1 cellular context compared by ENCODE assay signal in the genomic region with DNA sequence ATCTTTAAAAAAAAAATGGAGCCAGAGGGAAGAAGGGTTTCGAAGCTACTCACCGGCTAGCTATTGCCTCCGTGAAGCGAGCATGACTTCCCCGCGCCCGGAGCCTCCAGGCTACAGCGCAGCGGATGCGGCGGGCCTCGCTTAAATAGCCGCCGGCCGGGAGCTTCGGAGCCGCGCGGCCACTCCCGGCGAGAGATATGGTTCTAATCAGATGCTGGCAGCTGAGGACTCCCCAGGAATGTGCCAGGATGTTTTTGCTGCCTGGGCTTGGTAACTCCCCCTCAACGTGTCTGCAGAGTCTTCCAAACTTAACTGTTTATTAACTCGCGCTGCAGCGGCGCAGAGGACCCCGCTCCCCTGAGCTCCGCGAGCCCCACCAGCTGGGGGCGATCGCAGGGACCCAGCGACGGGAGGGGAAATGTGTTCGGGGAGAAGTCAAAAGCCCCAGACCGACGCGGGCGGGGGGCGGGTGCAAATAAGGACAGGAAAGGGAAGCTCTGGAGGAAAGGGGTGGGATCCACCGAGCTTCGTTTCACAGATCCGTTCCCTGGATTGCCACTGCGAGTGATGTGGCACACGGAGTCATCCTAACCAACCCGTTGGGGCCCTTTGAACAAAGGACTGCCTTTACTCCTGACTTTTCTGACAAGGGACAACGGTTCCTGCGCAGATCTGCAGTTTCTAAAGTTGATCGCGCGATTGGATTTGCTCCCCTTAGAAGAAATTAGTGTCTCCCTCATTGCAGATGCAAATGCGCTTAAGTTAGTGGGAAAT.
TF ChIP-seq lines count a peak whose summit lies in the region.

A gene (minus strand): TSS at position 230 of the 774 bp plus-strand sequence. CDS start 30,660 bp downstream, outside the sequence.

TF ChIP-seq in GM23338, 12 proteins besides CTCF, POLR2A, EP300 and RAD21 (continued from another document):
- TF ChIP-seq, protein P1, sequence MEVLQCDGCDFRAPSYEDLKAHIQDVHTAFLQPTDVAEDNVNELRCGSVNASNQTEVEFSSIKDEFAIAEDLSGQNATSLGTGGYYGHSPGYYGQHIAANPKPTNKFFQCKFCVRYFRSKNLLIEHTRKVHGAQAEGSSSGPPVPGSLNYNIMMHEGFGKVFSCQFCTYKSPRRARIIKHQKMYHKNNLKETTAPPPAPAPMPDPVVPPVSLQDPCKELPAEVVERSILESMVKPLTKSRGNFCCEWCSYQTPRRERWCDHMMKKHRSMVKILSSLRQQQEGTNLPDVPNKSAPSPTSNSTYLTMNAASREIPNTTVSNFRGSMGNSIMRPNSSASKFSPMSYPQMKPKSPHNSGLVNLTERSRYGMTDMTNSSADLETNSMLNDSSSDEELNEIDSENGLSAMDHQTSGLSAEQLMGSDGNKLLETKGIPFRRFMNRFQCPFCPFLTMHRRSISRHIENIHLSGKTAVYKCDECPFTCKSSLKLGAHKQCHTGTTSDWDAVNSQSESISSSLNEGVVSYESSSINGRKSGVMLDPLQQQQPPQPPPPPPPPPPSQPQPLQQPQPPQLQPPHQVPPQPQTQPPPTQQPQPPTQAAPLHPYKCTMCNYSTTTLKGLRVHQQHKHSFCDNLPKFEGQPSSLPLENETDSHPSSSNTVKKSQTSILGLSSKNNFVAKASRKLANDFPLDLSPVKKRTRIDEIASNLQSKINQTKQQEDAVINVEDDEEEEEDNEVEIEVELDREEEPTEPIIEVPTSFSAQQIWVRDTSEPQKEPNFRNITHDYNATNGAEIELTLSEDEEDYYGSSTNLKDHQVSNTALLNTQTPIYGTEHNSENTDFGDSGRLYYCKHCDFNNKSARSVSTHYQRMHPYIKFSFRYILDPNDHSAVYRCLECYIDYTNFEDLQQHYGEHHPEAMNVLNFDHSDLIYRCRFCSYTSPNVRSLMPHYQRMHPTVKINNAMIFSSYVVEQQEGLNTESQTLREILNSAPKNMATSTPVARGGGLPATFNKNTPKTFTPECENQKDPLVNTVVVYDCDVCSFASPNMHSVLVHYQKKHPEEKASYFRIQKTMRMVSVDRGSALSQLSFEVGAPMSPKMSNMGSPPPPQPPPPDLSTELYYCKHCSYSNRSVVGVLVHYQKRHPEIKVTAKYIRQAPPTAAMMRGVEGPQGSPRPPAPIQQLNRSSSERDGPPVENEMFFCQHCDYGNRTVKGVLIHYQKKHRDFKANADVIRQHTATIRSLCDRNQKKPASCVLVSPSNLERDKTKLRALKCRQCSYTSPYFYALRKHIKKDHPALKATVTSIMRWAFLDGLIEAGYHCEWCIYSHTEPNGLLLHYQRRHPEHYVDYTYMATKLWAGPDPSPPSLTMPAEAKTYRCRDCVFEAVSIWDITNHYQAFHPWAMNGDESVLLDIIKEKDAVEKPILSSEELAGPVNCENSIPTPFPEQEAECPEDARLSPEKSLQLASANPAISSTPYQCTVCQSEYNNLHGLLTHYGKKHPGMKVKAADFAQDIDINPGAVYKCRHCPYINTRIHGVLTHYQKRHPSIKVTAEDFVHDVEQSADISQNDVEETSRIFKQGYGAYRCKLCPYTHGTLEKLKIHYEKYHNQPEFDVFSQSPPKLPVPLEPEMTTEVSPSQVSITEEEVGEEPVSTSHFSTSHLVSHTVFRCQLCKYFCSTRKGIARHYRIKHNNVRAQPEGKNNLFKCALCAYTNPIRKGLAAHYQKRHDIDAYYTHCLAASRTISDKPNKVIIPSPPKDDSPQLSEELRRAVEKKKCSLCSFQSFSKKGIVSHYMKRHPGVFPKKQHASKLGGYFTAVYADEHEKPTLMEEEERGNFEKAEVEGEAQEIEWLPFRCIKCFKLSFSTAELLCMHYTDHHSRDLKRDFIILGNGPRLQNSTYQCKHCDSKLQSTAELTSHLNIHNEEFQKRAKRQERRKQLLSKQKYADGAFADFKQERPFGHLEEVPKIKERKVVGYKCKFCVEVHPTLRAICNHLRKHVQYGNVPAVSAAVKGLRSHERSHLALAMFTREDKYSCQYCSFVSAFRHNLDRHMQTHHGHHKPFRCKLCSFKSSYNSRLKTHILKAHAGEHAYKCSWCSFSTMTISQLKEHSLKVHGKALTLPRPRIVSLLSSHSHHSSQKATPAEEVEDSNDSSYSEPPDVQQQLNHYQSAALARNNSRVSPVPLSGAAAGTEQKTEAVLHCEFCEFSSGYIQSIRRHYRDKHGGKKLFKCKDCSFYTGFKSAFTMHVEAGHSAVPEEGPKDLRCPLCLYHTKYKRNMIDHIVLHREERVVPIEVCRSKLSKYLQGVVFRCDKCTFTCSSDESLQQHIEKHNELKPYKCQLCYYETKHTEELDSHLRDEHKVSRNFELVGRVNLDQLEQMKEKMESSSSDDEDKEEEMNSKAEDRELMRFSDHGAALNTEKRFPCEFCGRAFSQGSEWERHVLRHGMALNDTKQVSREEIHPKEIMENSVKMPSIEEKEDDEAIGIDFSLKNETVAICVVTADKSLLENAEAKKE (CRISPR knock-in tag; IDR thresholded peaks at IDR 0.05), result no peak
- TF ChIP-seq EZH2phosphoT487 (IDR thresholded peaks at IDR 0.05; ENCODE audit: unreplicated experiment) (no peak), POLR2AphosphoS5 (IDR thresholded peaks at IDR 0.05; ENCODE audit: low read depth) (no peak), EZH2 (IDR thresholded peaks at IDR 0.05; ENCODE audit: low read depth, unreplicated experiment) (peak; percentile 14), ZNF331 (CRISPR knock-in tag; IDR thresholded peaks at IDR 0.05; ENCODE audit: low read depth) (no peak)
TF ChIP-seq in GM23338: peak in this region for 2.
